17 cellular contexts compared by ENCODE assay signal in the genomic region with DNA sequence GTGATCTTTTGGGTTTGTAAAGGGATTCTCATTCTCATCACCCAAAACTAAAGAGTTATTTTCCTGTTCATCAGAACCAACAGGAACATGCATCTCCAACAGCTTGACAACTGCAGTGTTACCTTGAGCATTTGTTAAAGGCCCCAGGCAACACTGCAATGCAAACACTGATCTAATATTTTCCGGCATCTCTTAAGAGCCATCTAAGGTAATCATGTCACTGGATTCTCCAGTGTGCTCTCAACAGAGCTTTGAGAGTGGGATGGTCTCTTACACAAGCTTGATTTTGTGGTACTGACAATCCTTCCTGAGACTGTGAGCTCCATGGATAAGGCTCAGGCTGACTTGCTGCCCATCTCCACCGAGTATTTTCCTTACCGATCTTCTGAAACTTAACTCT.
DNase-seq lines count a peak whose midpoint lies in the region; ATAC-seq and TF ChIP-seq lines count a peak whose summit lies in the region.
"Had no signal": no experiment of that assay in that cellular context is flagged by ENCODE, and none has a peak within 500 bp of the region (broad histone marks: within the 10 kb centered on the region; RNA-seq: fewer than 3 reads in every experiment).

No MANE protein-coding gene starts in this region.

- no peaks in the 10 kb centered on the region for H3K27me3 Mint-ChIP-seq in activated T-cell treated with anti-CD3 and anti-CD28 coated beads, Interleukin-2, amount 50 U/mL, for 24 hours
- no peaks in the 10 kb centered on the region for H3K27me3 Mint-ChIP-seq in activated T-cell treated with anti-CD3 and anti-CD28 coated beads, Interleukin-2, amount 50 U/mL, for 4 hours (ENCODE audit: low read depth)
- H3K27me3 Mint-ChIP-seq in Calu3 (ENCODE audit: unreplicated experiment), result no peaks in the 10 kb centered on the region
- H3K27me3 Mint-ChIP-seq: activated naive CD4-positive, alpha-beta T cell treated with anti-CD3 and anti-CD28 coated beads, Interleukin-2, amount 10 ng/mL, durations not matched to agents 7 days and 5 days; stimulated activated naive CD8-positive, alpha-beta T cell treated with anti-CD3 and anti-CD28 coated beads, Interleukin-15, Interleukin-2, amounts not matched to agents 100 ng/mL and 50 ng/mL, for 24 hours; T-helper 17 cell had no signal

- H3K4me1 Mint-ChIP-seq in activated T-cell treated with anti-CD3 and anti-CD28 coated beads, Interleukin-2, amount 50 U/mL, for 24 hours (ENCODE audit: low read depth), result peaks cover 65% of the 10 kb centered on the region
- H3K4me1 Mint-ChIP-seq in activated T-cell treated with anti-CD3 and anti-CD28 coated beads, Interleukin-2, amount 50 U/mL, for 4 hours (ENCODE audit: low read depth), result peaks cover 32% of the 10 kb centered on the region
- H3K4me1 Mint-ChIP-seq in Calu3 (ENCODE audit: low read depth, unreplicated experiment), result peaks cover 20% of the 10 kb centered on the region
- H3K4me1 Mint-ChIP-seq: endodermal cell had no signal

- ATAC-seq in activated T-cell treated with anti-CD3 and anti-CD28 coated beads, Interleukin-2, amount 50 U/mL, for 4 hours, result no peak
- ATAC-seq in SK-N-SH treated with all-trans-retinoic acid at 6 μM for 48 hours (no peak), gastrocnemius medialis (no peak)
- ATAC-seq: GM12878, T-helper 17 cell had no signal

- DNase-seq in activated T-cell treated with anti-CD3 and anti-CD28 coated beads, Interleukin-2, amount 50 U/mL, for 24 hours, result no peak
- DNase-seq in activated T-cell treated with anti-CD3 and anti-CD28 coated beads, Interleukin-2, amount 50 U/mL, for 4 hours, result no peak
- DNase-seq in NCI-H2029 (lab: John Stamatoyannopoulos, UW) (peak; percentile 70), fibroblast of lung (ENCODE audit: low read depth in 2 of 2) (no peak), gastrocnemius medialis (no peak), Calu3 (no peak)
- DNase-seq: activated CD4-positive, CD25-positive, alpha-beta regulatory T cell treated with anti-CD3 and anti-CD28 coated beads, Interleukin-2, amount 50 U/mL, for 72 hours; activated naive CD4-positive, alpha-beta T cell treated with anti-CD3 and anti-CD28 coated beads, Interleukin-2, amount 10 ng/mL, durations not matched to agents 7 days and 5 days; endodermal cell; HCEC 1CT; midbrain; NCI-H2107; T-helper 17 cell had no signal

- H3K9me3 ChIP-seq in fibroblast of lung (ENCODE audit: control insufficient read depth, insufficient read depth, low read depth, low read length) (no peaks in the 10 kb centered on the region), skeletal muscle satellite cell (replicated peaks; ENCODE audit: low read length) (no peaks in the 10 kb centered on the region), gastrocnemius medialis (no peaks in the 10 kb centered on the region)

- peaks cover 4% of the 10 kb centered on the region for H3K9me3 Mint-ChIP-seq in activated T-cell treated with anti-CD3 and anti-CD28 coated beads, Interleukin-2, amount 50 U/mL, for 24 hours
- H3K9me3 Mint-ChIP-seq in activated T-cell treated with anti-CD3 and anti-CD28 coated beads, Interleukin-2, amount 50 U/mL, for 4 hours, result no peaks in the 10 kb centered on the region
- no peaks in the 10 kb centered on the region for H3K9me3 Mint-ChIP-seq in Calu3 (ENCODE audit: low read depth, unreplicated experiment)
- H3K9me3 Mint-ChIP-seq: activated naive CD4-positive, alpha-beta T cell treated with anti-CD3 and anti-CD28 coated beads, Interleukin-2, amount 10 ng/mL, durations not matched to agents 7 days and 5 days; endodermal cell; stimulated activated naive CD8-positive, alpha-beta T cell treated with anti-CD3 and anti-CD28 coated beads, Interleukin-15, Interleukin-2, amounts not matched to agents 100 ng/mL and 50 ng/mL, for 24 hours had no signal

- no peaks in the 10 kb centered on the region for H3K27me3 ChIP-seq in fibroblast of lung (ENCODE audit: control insufficient read depth, insufficient read depth, low read length)
- H3K27me3 ChIP-seq in skeletal muscle satellite cell (ENCODE audit: control insufficient read depth, insufficient read depth, low read length), result no peaks in the 10 kb centered on the region
- no peaks in the 10 kb centered on the region for H3K27me3 ChIP-seq in gastrocnemius medialis

- H3K36me3 ChIP-seq in fibroblast of lung (ENCODE audit: control insufficient read depth, insufficient read depth, low read length), result peaks cover 4% of the 10 kb centered on the region
- H3K36me3 ChIP-seq in skeletal muscle satellite cell (ENCODE audit: insufficient read depth, low read length), result peaks cover 61% of the 10 kb centered on the region
- H3K36me3 ChIP-seq in gastrocnemius medialis, result peaks cover 0 to 5% of the 10 kb centered on the region in 2 donors

- peaks cover 37% of the 10 kb centered on the region for H3K4me1 ChIP-seq in fibroblast of lung (ENCODE audit: control insufficient read depth, extremely low read depth, insufficient read depth, low read length)
- H3K4me1 ChIP-seq in skeletal muscle satellite cell (ENCODE audit: control insufficient read depth, insufficient read depth, low read length), result peaks cover 81% of the 10 kb centered on the region
- H3K4me1 ChIP-seq in gastrocnemius medialis, result peaks cover 53 to 72% of the 10 kb centered on the region in 2 donors

- CTCF ChIA-PET in Calu3 (lab: Charles Lee), result interaction anchor here (0.7 kb wide), 1 partner anchor 11 kb away, joined by 4 read pairs; no protein-coding TSS in a partner anchor

- TF ChIP-seq CTCF in fibroblast of lung (conservative IDR thresholded peaks at IDR 0.05 in 1 of 2, IDR thresholded peaks at IDR 0.05 in 1 of 2; ENCODE audit: low read depth in 1 of 2, low read length in 2 of 2) (no peak), gastrocnemius medialis (IDR thresholded peaks at IDR 0.05 in 4 of 5, conservative IDR thresholded peaks at IDR 0.05 in 1 of 5) (no peak), Calu3 (IDR thresholded peaks at IDR 0.05; ENCODE audit: unreplicated experiment) (no peak)

- H3K27ac Mint-ChIP-seq in activated T-cell treated with anti-CD3 and anti-CD28 coated beads, Interleukin-2, amount 50 U/mL, for 24 hours, result peak overlapping the region; percentile 30
- H3K27ac Mint-ChIP-seq in Calu3 (ENCODE audit: unreplicated experiment), result no peak overlapping the region
- H3K27ac Mint-ChIP-seq: activated naive CD4-positive, alpha-beta T cell treated with anti-CD3 and anti-CD28 coated beads, Interleukin-2, amount 10 ng/mL, durations not matched to agents 7 days and 5 days; endodermal cell; stimulated activated naive CD8-positive, alpha-beta T cell treated with anti-CD3 and anti-CD28 coated beads, Interleukin-15, Interleukin-2, amounts not matched to agents 100 ng/mL and 50 ng/mL, for 24 hours had no signal

- TF ChIP-seq POLR2A in gastrocnemius medialis (IDR thresholded peaks at IDR 0.05), result no peak

- H3K9ac ChIP-seq in fibroblast of lung (ENCODE audit: insufficient read depth, low read length) (no peak overlapping the region), skeletal muscle satellite cell (ENCODE audit: low read depth, low read length) (peak overlapping the region; percentile 56)

- in situ Hi-C loops in gastrocnemius medialis (cut with MboI; ENCODE audit: low sequenced_read_pairs in 4 of 4), result no loop called here

- no peak overlapping the region for H3K4me3 Mint-ChIP-seq in activated T-cell treated with anti-CD3 and anti-CD28 coated beads, Interleukin-2, amount 50 U/mL, for 24 hours
- H3K4me3 Mint-ChIP-seq in activated T-cell treated with anti-CD3 and anti-CD28 coated beads, Interleukin-2, amount 50 U/mL, for 4 hours, result no peak overlapping the region
- no peak overlapping the region for H3K4me3 Mint-ChIP-seq in Calu3 (ENCODE audit: low read depth, unreplicated experiment)
- H3K4me3 Mint-ChIP-seq: activated naive CD4-positive, alpha-beta T cell treated with anti-CD3 and anti-CD28 coated beads, Interleukin-2, amount 10 ng/mL, durations not matched to agents 7 days and 5 days; endodermal cell; stimulated activated naive CD8-positive, alpha-beta T cell treated with anti-CD3 and anti-CD28 coated beads, Interleukin-15, Interleukin-2, amounts not matched to agents 100 ng/mL and 50 ng/mL, for 24 hours had no signal

- H3K36me3 Mint-ChIP-seq in activated T-cell treated with anti-CD3 and anti-CD28 coated beads, Interleukin-2, amount 50 U/mL, for 24 hours (ENCODE audit: low read depth), result peaks cover 88% of the 10 kb centered on the region
- H3K36me3 Mint-ChIP-seq in activated T-cell treated with anti-CD3 and anti-CD28 coated beads, Interleukin-2, amount 50 U/mL, for 4 hours (ENCODE audit: insufficient read depth), result peaks cover 38% of the 10 kb centered on the region
- peaks cover 24% of the 10 kb centered on the region for H3K36me3 Mint-ChIP-seq in Calu3 (ENCODE audit: insufficient read depth, unreplicated experiment)

- BruUV-seq in Calu3 (replicated peaks; lab: Mats Ljungman, UMichigan), result no TSS peak

- peaks cover 8% of the 10 kb centered on the region for H3K79me2 ChIP-seq in fibroblast of lung (ENCODE audit: control insufficient read depth, insufficient read depth, low read length)

- H4K20me1 ChIP-seq in fibroblast of lung (ENCODE audit: control insufficient read depth, extremely low read depth, insufficient read depth, low read length), result no peaks in the 10 kb centered on the region

- no peak overlapping the region for H2AFZ ChIP-seq in fibroblast of lung (ENCODE audit: low read length)

- H3K4me3 ChIP-seq in fibroblast of lung (replicated peaks in 1 of 4; ENCODE audit: control extremely low read depth in 1 of 4, insufficient read depth in 1 of 4, low read depth in 3 of 4, low read length in 4 of 4) (no peak overlapping the region), skeletal muscle satellite cell (ENCODE audit: low read length) (no peak overlapping the region), gastrocnemius medialis (no peak overlapping the region)
- H3K4me3 ChIP-seq: GM12878 had no signal

- H3K27ac ChIP-seq in fibroblast of lung (ENCODE audit: insufficient read depth, low read length) (peak overlapping the region; percentile 30), gastrocnemius medialis (peak overlapping the region in 1 of 4 donors; percentile 10)

- H3K4me2 ChIP-seq in fibroblast of lung (ENCODE audit: extremely low read depth, insufficient read depth, low read length), result no peak overlapping the region
- no peak overlapping the region for H3K4me2 ChIP-seq in skeletal muscle satellite cell (ENCODE audit: low read length)

- intact Hi-C loops in gastrocnemius medialis (cut with DNase I; ENCODE audit: low total_unique reads) (no loop called here), Calu3 (cut with micrococcal nuclease; ENCODE audit: unreplicated experiment) (no loop called here)
